ENCODE assay signal across 1 cellular context in genomic region chr16:89572478-89573205, GRCh38.
TF ChIP-seq lines count a peak whose summit lies in the region.

No MANE protein-coding gene starts in this region.

TF ChIP-seq in HepG2, 621 proteins besides CTCF, POLR2A, EP300 and RAD21 (continued from another document and continues in another):
- TF ChIP-seq AHDC1 (CRISPR knock-in tag; IDR thresholded peaks at IDR 0.05; ENCODE audit: borderline replicate concordance) (peak; percentile 75; the same call in 1 of the 2 replicates), MYPOP (CRISPR knock-in tag; IDR thresholded peaks at IDR 0.05) (peak; percentile 52; the same call in 1 of the 2 replicates), NONO (IDR thresholded peaks at IDR 0.05) (no peak), NONO (CRISPR knock-in tag; conservative IDR thresholded peaks at IDR 0.05) (peak; percentile 83), PATZ1 (CRISPR knock-in tag; IDR thresholded peaks at IDR 0.05) (peak; percentile 80), ZBTB7B (CRISPR knock-in tag; IDR thresholded peaks at IDR 0.05) (peak; percentile 90; the same call in 1 of the 2 replicates), MED1 (CRISPR knock-in tag; IDR thresholded peaks at IDR 0.05) (peak; percentile 67), ZNF564 (CRISPR knock-in tag; IDR thresholded peaks at IDR 0.05) (peak; percentile 76; the same call in 1 of the 2 replicates), ZNF737 (CRISPR knock-in tag; IDR thresholded peaks at IDR 0.05; ENCODE audit: borderline replicate concordance) (peak; percentile 49; the same call in 1 of the 2 replicates), PPARG (CRISPR knock-in tag; conservative IDR thresholded peaks at IDR 0.05) (peak; percentile 71), ZNF430 (CRISPR knock-in tag; IDR thresholded peaks at IDR 0.05) (peak; percentile 61; the same call in 1 of the 2 replicates), ZNF331 (CRISPR knock-in tag; IDR thresholded peaks at IDR 0.05) (0 out of 2 replicates have a peak, but pooled peaks have one; percentile 79), ZFP36L2 (CRISPR knock-in tag; IDR thresholded peaks at IDR 0.05) (no peak), ZBTB46 (CRISPR knock-in tag; IDR thresholded peaks at IDR 0.05; ENCODE audit: borderline replicate concordance) (peak; percentile 75; the same call in 1 of the 2 replicates), NR1H2 (CRISPR knock-in tag; IDR thresholded peaks at IDR 0.05; ENCODE audit: borderline replicate concordance, low read depth) (peak; percentile 88), CBX1 (IDR thresholded peaks at IDR 0.05; ENCODE audit: low read depth) (no peak), ZNF431 (CRISPR knock-in tag; IDR thresholded peaks at IDR 0.05; ENCODE audit: borderline replicate concordance, low read depth) (peak; percentile 88; the same call in 1 of the 2 replicates), ZBTB3 (CRISPR knock-in tag; IDR thresholded peaks at IDR 0.05; ENCODE audit: borderline replicate concordance, low read depth) (peak; percentile 52; the same call in 1 of the 2 replicates), PRDM15 (CRISPR knock-in tag; IDR thresholded peaks at IDR 0.05) (no peak), ZSCAN9 (CRISPR knock-in tag; IDR thresholded peaks at IDR 0.05; ENCODE audit: borderline replicate concordance) (peak; percentile 40; the same call in 1 of the 2 replicates), REXO4 (CRISPR knock-in tag; IDR thresholded peaks at IDR 0.05; ENCODE audit: borderline replicate concordance) (no peak), TFDP2 (CRISPR knock-in tag; IDR thresholded peaks at IDR 0.05) (peak; percentile 63; the same call in 1 of the 2 replicates), ZBTB42 (CRISPR knock-in tag; IDR thresholded peaks at IDR 0.05) (peak; percentile 73; the same call in 1 of the 2 replicates), ZNF496 (CRISPR knock-in tag; IDR thresholded peaks at IDR 0.05; ENCODE audit: insufficient replicate concordance) (no peak), EZH2 (conservative IDR thresholded peaks at IDR 0.05; ENCODE audit: low read depth, low read length) (no peak), ARHGAP35 (CRISPR knock-in tag; IDR thresholded peaks at IDR 0.05; ENCODE audit: borderline replicate concordance) (0 out of 2 replicates have a peak, but pooled peaks have one; percentile 19), SIN3A (IDR thresholded peaks at IDR 0.05; ENCODE audit: borderline replicate concordance, low read depth, low read length) (0 out of 2 replicates have a peak, but pooled peaks have one; percentile 41), DMAP1 (CRISPR knock-in tag; IDR thresholded peaks at IDR 0.05) (peak; percentile 92), ZNF790 (CRISPR knock-in tag; IDR thresholded peaks at IDR 0.05; ENCODE audit: borderline replicate concordance) (no peak), RARA (CRISPR knock-in tag; IDR thresholded peaks at IDR 0.05) (peak; percentile 55; the same call in 1 of the 2 replicates), ZNF280B (CRISPR knock-in tag; IDR thresholded peaks at IDR 0.05; ENCODE audit: borderline replicate concordance) (peak; percentile 84; the same call in 1 of the 2 replicates), ATF2 (CRISPR knock-in tag; IDR thresholded peaks at IDR 0.05) (peak; percentile 69; the same call in 1 of the 2 replicates), RBFOX2 (IDR thresholded peaks at IDR 0.05; ENCODE audit: low read depth, low read length) (0 out of 2 replicates have a peak, but pooled peaks have one; percentile 40), PHF21A (CRISPR knock-in tag; IDR thresholded peaks at IDR 0.05) (peak; percentile 91), ZFYVE20 (CRISPR knock-in tag; IDR thresholded peaks at IDR 0.05; ENCODE audit: borderline replicate concordance, low read depth) (no peak), ZNF335 (CRISPR knock-in tag; IDR thresholded peaks at IDR 0.05) (0 out of 2 replicates have a peak, but pooled peaks have one; percentile 29)
